ENCODE assay signal across 24 cellular contexts in the genomic region with DNA sequence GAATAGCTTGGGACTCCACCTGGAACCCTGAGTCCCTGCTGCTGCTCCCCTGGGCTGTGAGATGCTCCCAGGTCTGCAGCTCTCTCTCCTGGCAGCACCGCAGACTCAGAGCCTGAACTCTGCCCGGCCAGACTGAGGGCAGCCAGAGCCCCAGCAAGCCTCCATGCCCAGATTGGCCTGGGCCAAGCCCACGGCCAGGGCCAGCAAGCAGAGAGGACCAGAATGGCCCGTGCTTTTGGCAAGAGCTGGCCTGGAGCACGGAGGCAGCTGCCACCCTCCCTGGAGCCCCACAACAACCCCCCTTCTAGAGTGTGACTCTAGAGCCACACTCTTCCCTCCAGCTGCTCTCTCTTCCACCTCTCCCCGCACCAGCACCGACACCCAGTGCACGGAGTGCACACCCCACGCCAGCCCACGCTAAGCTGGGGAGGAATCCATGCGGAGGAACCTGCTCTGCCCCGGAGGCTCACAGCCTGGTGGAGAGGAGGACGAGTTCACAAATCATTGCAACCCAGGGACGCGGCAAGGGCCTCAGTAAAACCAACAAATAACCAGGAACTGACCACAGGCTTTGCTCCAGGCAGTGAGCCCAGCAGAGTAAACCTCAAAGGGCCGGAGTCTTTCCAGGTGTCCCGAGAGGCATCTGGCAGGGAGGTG.
DNase-seq lines count a peak whose midpoint lies in the region; ATAC-seq, FAIRE-seq and TF ChIP-seq lines count a peak whose summit lies in the region.
"Had no signal": no experiment of that assay in that cellular context is flagged by ENCODE, and none has a peak within 500 bp of the region (broad histone marks: within the 10 kb centered on the region; RNA-seq: fewer than 3 reads in every experiment).

No MANE protein-coding gene starts in this region.

- H3K27ac ChIP-seq in left ventricle myocardium inferior (replicated peaks) (no peak overlapping the region), H1 (ENCODE audit: low read depth, low read length) (no peak overlapping the region), aorta (ENCODE audit: low read depth in 1 of 2, low read length in 2 of 2) (no peak overlapping the region)
- no peak overlapping the region for H3K27ac ChIP-seq in naive thymus-derived CD4-positive, alpha-beta T cell (ENCODE audit: low read depth, low read length)
- H3K27ac ChIP-seq: dorsolateral prefrontal cortex, stomach had no signal

- H2BK12ac ChIP-seq in H1 (ENCODE audit: low read depth, low read length) = no peak overlapping the region

- H3K23ac ChIP-seq in H1 (ENCODE audit: insufficient read length) = no peak overlapping the region

- no peak overlapping the region for H3K56ac ChIP-seq in H1 (replicated peaks; ENCODE audit: insufficient read length, low read depth, low read length)

- TF ChIP-seq RAD21 in H1 (IDR thresholded peaks at IDR 0.05 in 1 of 2, conservative IDR thresholded peaks at IDR 0.05 in 1 of 2; ENCODE audit: low read depth in 2 of 2, low read length in 2 of 2) = no peak

- no peaks in the 10 kb centered on the region for H3K36me3 Mint-ChIP-seq in naive thymus-derived CD4-positive, alpha-beta T cell

- DNase-seq in Right ventricle myocardium superior = peak; percentile 10
- no peak for DNase-seq in left ventricle myocardium inferior
- DNase-seq in H1 (ENCODE audit: low read depth in 1 of 2, low spot score in 2 of 2) = no peak
- peak; percentile 73 for DNase-seq in mesenteric fat pad (ENCODE audit: low spot score)
- DNase-seq in aorta = peak; percentile 17 to 59
- no peak for DNase-seq in naive thymus-derived CD4-positive, alpha-beta T cell
- no peak for DNase-seq in frontal cortex (ENCODE audit: low spot score in 2 of 2)
- DNase-seq: ACHN; activated CD4-positive, CD25-positive, alpha-beta regulatory T cell treated with anti-CD3 and anti-CD28 coated beads, Interleukin-2, amount 50 U/mL, for 72 hours; activated naive CD4-positive, alpha-beta T cell treated with anti-CD3 and anti-CD28 coated beads for 36 hours; activated T-cell treated with anti-CD3 and anti-CD28 coated beads, Interleukin-2, amount 50 U/mL, for 24 hours; anterior cingulate cortex; C1 segment of cervical spinal cord; central memory CD4-positive, alpha-beta T cell; EL; KG1; NCI-H187; NCI-H69; SHP77 treated with DMSO at 0.1 percent for 48 hours; stimulated activated CD4-positive, alpha-beta T cell treated with anti-CD3 and anti-CD28 coated beads, Interleukin-4, amount 100 ng/mL, for 4 hours; stomach had no signal

- H4K5ac ChIP-seq in H1 (ENCODE audit: insufficient read length, low read depth, low read length) = no peak overlapping the region

- no peak overlapping the region for H4K91ac ChIP-seq in H1 (replicated peaks; ENCODE audit: insufficient read length, low read length)

- H4K20me1 ChIP-seq in H1 (replicated peaks in 1 of 2; ENCODE audit: control insufficient read depth in 1 of 2, insufficient read depth in 2 of 2, low read length in 2 of 2) = no peaks in the 10 kb centered on the region

- H3K4me3 Mint-ChIP-seq in naive thymus-derived CD4-positive, alpha-beta T cell = no peak overlapping the region
- H3K4me3 Mint-ChIP-seq: activated naive CD4-positive, alpha-beta T cell treated with anti-CD3 and anti-CD28 coated beads for 36 hours; activated T-cell treated with anti-CD3 and anti-CD28 coated beads, Interleukin-2, amount 50 U/mL, for 24 hours had no signal

- peak overlapping the region; percentile 57; the same call in 1 of the 2 replicates for H4K8ac ChIP-seq in H1 (ENCODE audit: extremely low read depth, insufficient read depth, low read length)

- H3K4me1 ChIP-seq in left ventricle myocardium inferior = no peaks in the 10 kb centered on the region
- H3K4me1 ChIP-seq in H1 (replicated peaks in 1 of 4; ENCODE audit: control insufficient read depth in 3 of 4, insufficient read depth in 4 of 4, low read length in 3 of 4) = no peaks in the 10 kb centered on the region; a peak in 1 of 7 replicates
- no peaks in the 10 kb centered on the region for H3K4me1 ChIP-seq in aorta (ENCODE audit: control insufficient read depth in 1 of 2, insufficient read depth in 2 of 2, low read length in 2 of 2)
- no peaks in the 10 kb centered on the region for H3K4me1 ChIP-seq in naive thymus-derived CD4-positive, alpha-beta T cell (ENCODE audit: control insufficient read depth in 2 of 2, insufficient read depth in 2 of 2, low read length in 2 of 2)
- H3K4me1 ChIP-seq: stomach had no signal

- H3K4me3 ChIP-seq in left ventricle myocardium inferior (no peak overlapping the region), H1 (ENCODE audit: extremely low read depth in 1 of 4, insufficient read depth in 2 of 4, low read depth in 3 of 4, low read length in 4 of 4) (no peak overlapping the region), aorta (ENCODE audit: low read length in 2 of 2) (no peak overlapping the region)
- no peak overlapping the region for H3K4me3 ChIP-seq in naive thymus-derived CD4-positive, alpha-beta T cell (ENCODE audit: low read length)
- H3K4me3 ChIP-seq: dorsolateral prefrontal cortex, stomach had no signal

- ATAC-seq in Right ventricle myocardium superior (ENCODE audit: poor library complexity) = no peak
- ATAC-seq in aorta (ENCODE audit: low FRiP score) = no peak
- ATAC-seq in naive thymus-derived CD4-positive, alpha-beta T cell = no peak
- no peak for ATAC-seq in GM19328 (IDR thresholded peaks at IDR 0.05; ENCODE audit: unreplicated experiment)
- ATAC-seq: HCT116 had no signal

- no peak overlapping the region for H2AK5ac ChIP-seq in H1 (ENCODE audit: low read depth, low read length)

- H3K79me2 ChIP-seq in H1 (ENCODE audit: control insufficient read depth in 1 of 2, insufficient read depth in 2 of 2, low read length in 2 of 2) = no peaks in the 10 kb centered on the region

- WGBS in H1 (ENCODE audit: extremely low coverage in 1 of 2, insufficient coverage in 1 of 2, insufficient read length in 1 of 2, insufficient replicate concordance in 2 of 2, low coverage in 1 of 2, low lambda C conversion rate in 2 of 2, missing lambda C conversion rate in 1 of 2), 2 experiments = 87% methylated on average over 15 of the region's 17 CpGs; no CpG with 5 or more reads in 1 of the 2 experiments
- WGBS in aorta, 2 donors = 47 to 48% methylated on average over 17 of the region's 17 CpGs

- POLR2A ChIA-PET in H1 (lab: Charles Lee; ENCODE audit: partially characterized antibody) = no interaction called here
- POLR2A ChIA-PET in naive thymus-derived CD4-positive, alpha-beta T cell (lab: Charles Lee) = no interaction called here

- peaks cover 0 to 3% (median 0%) of the 10 kb centered on the region in 11 donors for H3K9me3 Mint-ChIP-seq in naive thymus-derived CD4-positive, alpha-beta T cell
- H3K9me3 Mint-ChIP-seq: activated naive CD4-positive, alpha-beta T cell treated with anti-CD3 and anti-CD28 coated beads for 36 hours; activated T-cell treated with anti-CD3 and anti-CD28 coated beads, Interleukin-2, amount 50 U/mL, for 24 hours had no signal

- no peak overlapping the region for H2AFZ ChIP-seq in H1 (ENCODE audit: low read length)

- TF ChIP-seq CTCF in left ventricle myocardium inferior (IDR thresholded peaks at IDR 0.05; ENCODE audit: borderline replicate concordance) = no peak
- no peak for TF ChIP-seq CTCF in H1 (IDR thresholded peaks at IDR 0.05; ENCODE audit: control extremely low read depth in 1 of 3, insufficient read depth in 1 of 3, low read depth in 1 of 3, low read length in 3 of 3)

- no peaks in the 10 kb centered on the region for H3K9me3 ChIP-seq in left ventricle myocardium inferior (replicated peaks)
- no peaks in the 10 kb centered on the region for H3K9me3 ChIP-seq in H1 (ENCODE audit: insufficient read depth in 2 of 2, low read depth in 1 of 2, low read length in 1 of 2)
- peaks cover 2% of the 10 kb centered on the region for H3K9me3 ChIP-seq in aorta (ENCODE audit: control insufficient read depth, low read length)
- no peaks in the 10 kb centered on the region for H3K9me3 ChIP-seq in naive thymus-derived CD4-positive, alpha-beta T cell (ENCODE audit: control insufficient read depth in 2 of 3, low read length in 3 of 3)

- CTCF ChIA-PET in H1 (lab: Charles Lee; ENCODE audit: partially characterized antibody) = interaction anchor here (0.8 to 1.7 kb wide), 5 partner anchors 10 to 155 kb away, joined by 3 to 6 read pairs (median 4); no protein-coding TSS in a partner anchor
- CTCF ChIA-PET in naive thymus-derived CD4-positive, alpha-beta T cell (lab: Charles Lee) = no interaction called here

- no peak overlapping the region for H2BK120ac ChIP-seq in H1 (replicated peaks; ENCODE audit: low read depth, low read length)

- TF ChIP-seq EP300 in H1 (IDR thresholded peaks at IDR 0.05; ENCODE audit: borderline replicate concordance in 1 of 2, low read depth in 2 of 2, low read length in 2 of 2) = no peak

- no peak overlapping the region for H3K27ac Mint-ChIP-seq in naive thymus-derived CD4-positive, alpha-beta T cell
- H3K27ac Mint-ChIP-seq: activated naive CD4-positive, alpha-beta T cell treated with anti-CD3 and anti-CD28 coated beads for 36 hours; activated T-cell treated with anti-CD3 and anti-CD28 coated beads, Interleukin-2, amount 50 U/mL, for 24 hours had no signal

- no peak overlapping the region for H3K14ac ChIP-seq in H1 (ENCODE audit: insufficient read length)

- H3K4ac ChIP-seq in H1 (replicated peaks; ENCODE audit: insufficient read length, low read depth, low read length) = no peak overlapping the region

- H3K36me3 ChIP-seq in left ventricle myocardium inferior = no peaks in the 10 kb centered on the region
- H3K36me3 ChIP-seq in H1 (ENCODE audit: control insufficient read depth in 2 of 4, insufficient read depth in 4 of 4, low read length in 3 of 4) = no peaks in the 10 kb centered on the region; a peak in 1 of 8 replicates
- H3K36me3 ChIP-seq in aorta (ENCODE audit: control insufficient read depth in 1 of 2, insufficient read depth in 2 of 2, low read length in 1 of 2) = no peaks in the 10 kb centered on the region
- H3K36me3 ChIP-seq in naive thymus-derived CD4-positive, alpha-beta T cell (ENCODE audit: control insufficient read depth in 2 of 3, insufficient read depth in 3 of 3, low read length in 3 of 3) = no peaks in the 10 kb centered on the region
- H3K36me3 ChIP-seq: stomach had no signal

- no peaks in the 10 kb centered on the region for H3K79me1 ChIP-seq in H1 (ENCODE audit: low read depth, low read length)

- peaks cover 71% of the 10 kb centered on the region for H3K27me3 ChIP-seq in left ventricle myocardium inferior (ENCODE audit: low read depth)
- no peaks in the 10 kb centered on the region for H3K27me3 ChIP-seq in H1 (replicated peaks in 1 of 4; ENCODE audit: control insufficient read depth in 3 of 4, extremely low read depth in 1 of 4, insufficient read depth in 3 of 4, low read length in 3 of 4)
- no peaks in the 10 kb centered on the region for H3K27me3 ChIP-seq in aorta (ENCODE audit: control insufficient read depth in 1 of 2, insufficient read depth in 2 of 2, low read length in 1 of 2)
- no peaks in the 10 kb centered on the region for H3K27me3 ChIP-seq in naive thymus-derived CD4-positive, alpha-beta T cell (ENCODE audit: control insufficient read depth in 2 of 2, insufficient read depth in 2 of 2, low read length in 2 of 2)

- TF ChIP-seq POLR2A in H1 (IDR thresholded peaks at IDR 0.05; ENCODE audit: control extremely low read depth in 1 of 2, low read depth in 2 of 2, low read length in 2 of 2) = no peak

- no peak overlapping the region for H2BK20ac ChIP-seq in H1 (ENCODE audit: low read length)

- H3K4me2 ChIP-seq in H1 (ENCODE audit: insufficient read depth in 1 of 2, low read depth in 2 of 2, low read length in 2 of 2) = no peak overlapping the region

- no peaks in the 10 kb centered on the region for H3K4me1 Mint-ChIP-seq in naive thymus-derived CD4-positive, alpha-beta T cell

- H3K18ac ChIP-seq in H1 (ENCODE audit: extremely low read depth, low read length) = no peak overlapping the region

- H3K9ac ChIP-seq in H1 (replicated peaks in 1 of 4; ENCODE audit: extremely low read depth in 1 of 4, low read depth in 3 of 4, low read length in 3 of 4) = no peak overlapping the region; a peak in 1 of 7 replicates

- peaks cover 0 to 8% (median 0%) of the 10 kb centered on the region in 5 donors for H3K27me3 Mint-ChIP-seq in naive thymus-derived CD4-positive, alpha-beta T cell
- H3K27me3 Mint-ChIP-seq: activated T-cell treated with anti-CD3 and anti-CD28 coated beads, Interleukin-2, amount 50 U/mL, for 24 hours had no signal

- no peak overlapping the region for H2BK5ac ChIP-seq in H1 (ENCODE audit: low read depth, low read length)

- H3K23me2 ChIP-seq in H1 (ENCODE audit: low read depth, low read length) = no peaks in the 10 kb centered on the region

- FAIRE-seq in H1 (lab: Jason Lieb, UNC) (no peak), frontal cortex (lab: Jason Lieb, UNC) (no peak)

- intact Hi-C loops in Right ventricle myocardium superior (cut with DNase I) (no loop called here), left ventricle myocardium inferior (cut with micrococcal nuclease) (no loop called here), aorta (cut with DNase I) (no loop called here)
- intact Hi-C loops in naive thymus-derived CD4-positive, alpha-beta T cell (cut with micrococcal nuclease) = no loop called here

- H2BK15ac ChIP-seq in H1 (ENCODE audit: low read length) = no peak overlapping the region

Comparison
In these comparisons a context has a peak if more than half of its experiments do, and no peak if none do; other contexts are left out.
1. DNase-seq: peak in Right ventricle myocardium superior (single experiment), mesenteric fat pad (single experiment) and aorta (2 of 2); none in left ventricle myocardium inferior (single experiment), H1 (0 of 2), naive thymus-derived CD4-positive, alpha-beta T cell (0 of 9) and frontal cortex (0 of 2).